ENCODE assay signal across 7 cellular contexts in genomic region chr16:16593145-16593842, GRCh38.
DNase-seq lines count a peak whose midpoint lies in the region; ATAC-seq, FAIRE-seq and TF ChIP-seq lines count a peak whose summit lies in the region.
"Not testable (repeated sequence)": the region's sequence is repeated elsewhere in the genome, so short reads cannot be mapped to it uniquely, and the experiment has no call there.

No MANE protein-coding gene starts in this region.

- H3K27me3 Mint-ChIP-seq in central memory CD8-positive, alpha-beta T cell: peaks cover 14% of the 10 kb centered on the region

- intact Hi-C loops in PC-3 (cut with micrococcal nuclease); kidney (cut with DNase I): not testable (repeated sequence)

- not testable (repeated sequence) for H3K79me2 ChIP-seq in PC-3 (ENCODE audit: low read length)

- not testable (repeated sequence) for H3K4me1 ChIP-seq in HUES6 (ENCODE audit: control insufficient read depth, insufficient read depth, low read length); PC-3 (ENCODE audit: insufficient read depth, low read length); kidney (ENCODE audit: control insufficient read depth in 1 of 2, insufficient read depth in 1 of 2, low read depth in 1 of 2, low read length in 2 of 2)

- not testable (repeated sequence) for H3K9me3 Mint-ChIP-seq in central memory CD8-positive, alpha-beta T cell

- not testable (repeated sequence) for H3K36me3 ChIP-seq in HUES6 (ENCODE audit: control insufficient read depth, insufficient read depth, low read length); PC-3 (ENCODE audit: low read depth, low read length); kidney (ENCODE audit: control insufficient read depth in 1 of 2, insufficient read depth in 2 of 2, low read length in 2 of 2)

- peak; percentile 37; the same call in 1 of the 2 replicates for TF ChIP-seq CTCF in PC-3 (conservative IDR thresholded peaks at IDR 0.05; ENCODE audit: low read depth, low read length)
- TF ChIP-seq CTCF in kidney (IDR thresholded peaks at IDR 0.05; ENCODE audit: borderline replicate concordance, extremely low read depth, insufficient read depth): peak; percentile 40

- H3F3A ChIP-seq in PC-3 (ENCODE audit: low read length, unreplicated experiment): not testable (repeated sequence)

- H3K4me3 ChIP-seq in HUES6 (ENCODE audit: low read depth, low read length): peak overlapping the region; percentile 54
- H3K4me3 ChIP-seq in PC-3 (ENCODE audit: low read length); kidney (ENCODE audit: low read length in 2 of 2): not testable (repeated sequence)

- not testable (repeated sequence) for BruUV-seq in PC-3 (replicated peaks; lab: Mats Ljungman, UMichigan)

- POLR2A ChIA-PET in PC-3 (lab: Charles Lee; ENCODE audit: unreplicated experiment): not testable (repeated sequence)

- not testable (repeated sequence) for H3K9me2 ChIP-seq in PC-3 (replicated peaks; ENCODE audit: low read length)

- peak; percentile 89 for FAIRE-seq in GM12892 (lab: Jason Lieb, UNC)
- not testable (repeated sequence) for FAIRE-seq in kidney (lab: Jason Lieb, UNC)

- not testable (repeated sequence) for H4K20me1 ChIP-seq in PC-3 (ENCODE audit: low read length)

- not testable (repeated sequence) for H3K27me3 ChIP-seq in HUES6 (ENCODE audit: control insufficient read depth, insufficient read depth, low read length); PC-3 (ENCODE audit: low read length)

- not testable (repeated sequence) for H3K4me3 Mint-ChIP-seq in central memory CD8-positive, alpha-beta T cell

- not testable (repeated sequence) for H2AFZ ChIP-seq in PC-3 (ENCODE audit: low read length)

- not testable (repeated sequence) for H3K9me3 ChIP-seq in HUES6 (ENCODE audit: control insufficient read depth, insufficient read depth, low read depth, low read length); PC-3 (ENCODE audit: low read length); kidney (ENCODE audit: control insufficient read depth in 1 of 2, low read length in 2 of 2)

- H3K4me1 Mint-ChIP-seq in central memory CD8-positive, alpha-beta T cell: not testable (repeated sequence)

- TF ChIP-seq POLR2A in GM12892 (IDR thresholded peaks at IDR 0.05; ENCODE audit: low read depth, low read length): not testable (repeated sequence)

- H3K4me2 ChIP-seq in PC-3 (ENCODE audit: low read length): not testable (repeated sequence)

- CTCF ChIA-PET in PC-3 (lab: Charles Lee): not testable (repeated sequence)

- H3K36me3 Mint-ChIP-seq in central memory CD8-positive, alpha-beta T cell (ENCODE audit: insufficient read depth): not testable (repeated sequence)

- H3K27ac Mint-ChIP-seq in central memory CD8-positive, alpha-beta T cell (ENCODE audit: low read depth): not testable (repeated sequence)

- ATAC-seq in PC-3: peak; percentile 67
- peak; percentile 80 for ATAC-seq in central memory CD8-positive, alpha-beta T cell (replicated peaks; ENCODE audit: extremely low read depth, poor library complexity, severe bottlenecking)

- H3K27ac ChIP-seq in HUES6 (ENCODE audit: low read depth, low read length); PC-3 (ENCODE audit: low read length); kidney (ENCODE audit: low read depth in 2 of 2, low read length in 2 of 2): not testable (repeated sequence)

- H3K9ac ChIP-seq in HUES6 (ENCODE audit: low read length); PC-3 (ENCODE audit: low read length); kidney (ENCODE audit: low read length in 2 of 2): not testable (repeated sequence)

- DNase-seq in GM12892 (ENCODE audit: insufficient read length); PC-3; kidney: not testable (repeated sequence)
- peak; percentile 76 for DNase-seq in activated CD8-positive, alpha-beta memory T cell treated with anti-CD3 and anti-CD28 coated beads for 24 hours
- peak; percentile 14 to 24 for DNase-seq in central memory CD8-positive, alpha-beta T cell (ENCODE audit: low spot score in 2 of 2)
- peak; percentile 30 for DNase-seq in stimulated activated CD4-positive, alpha-beta T cell treated with anti-CD3 and anti-CD28 coated beads, Interleukin-12 subunit alpha, Interleukin-12 subunit beta, amount 100 ng/mL, for 4 hours
